8 cellular contexts compared by ENCODE assay signal in the genomic region with DNA sequence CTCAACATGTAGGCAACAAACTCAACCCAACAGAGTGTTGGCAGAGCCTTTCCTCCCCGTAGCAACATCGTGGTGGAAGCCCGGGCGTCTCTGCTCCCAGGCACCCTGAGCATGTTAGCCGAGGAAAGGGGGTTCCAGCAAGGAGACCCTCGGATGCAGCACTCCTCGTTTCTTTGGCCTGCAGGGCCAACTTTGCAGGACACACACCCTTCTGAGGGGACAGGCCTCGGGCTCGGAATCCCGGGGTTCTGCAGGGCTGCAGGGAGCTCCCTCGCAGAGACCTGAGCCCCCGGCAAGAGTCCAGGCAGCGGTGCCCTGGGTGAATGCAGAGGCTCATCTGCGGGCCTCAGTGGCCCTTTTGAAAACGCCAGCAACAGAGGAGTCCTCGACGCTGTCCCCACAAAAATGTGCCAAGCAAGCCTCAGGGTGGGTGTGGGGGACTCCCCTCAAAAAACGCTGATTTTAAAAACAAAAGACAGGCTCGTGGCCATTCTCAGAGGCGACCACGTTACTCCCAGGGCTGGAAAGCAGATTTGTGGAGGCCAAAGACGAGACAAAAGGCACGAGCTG. TPM values are rescaled to one million over a fixed set of nuclear protein-coding genes. Genes with fewer than 3 reads are reported as not detected.
DNase-seq lines count a peak whose midpoint lies in the region; ATAC-seq and TF ChIP-seq lines count a peak whose summit lies in the region.

No MANE protein-coding gene starts in this region.

- H3K36me3 ChIP-seq in SJSA1: peaks cover 18% of the 10 kb centered on the region

- no peaks in the 10 kb centered on the region for H3K27me3 ChIP-seq in SJSA1 (replicated peaks)

- peak; percentile 6 for DNase-seq in EL
- DNase-seq in SJSA1 (ENCODE audit: low read depth in 1 of 2, low spot score in 2 of 2): peak in 1 of 2 experiments; percentile 60
- DNase-seq in epithelial cell of esophagus (ENCODE audit: low read depth): no peak
- no peak for DNase-seq in naive B cell
- no peak for DNase-seq in dedifferentiated amniotic fluid mesenchymal stem cell (ENCODE audit: extremely low spot score)
- DNase-seq in stimulated activated CD4-positive, alpha-beta T cell treated with anti-CD3 and anti-CD28 coated beads, Interleukin-4, amount 100 ng/mL, for 24 hours: no peak
- DNase-seq in stimulated activated CD4-positive, alpha-beta T cell treated with anti-CD3 and anti-CD28 coated beads, Interleukin-2, amount 100 ng/mL, for 48 hours: no peak
- no peak for DNase-seq in NCI-H345 (lab: John Stamatoyannopoulos, UW)

- peaks cover 0 to 6% of the 10 kb centered on the region in 2 donors for H3K36me3 Mint-ChIP-seq in naive B cell

- H3K4me1 ChIP-seq in SJSA1 (replicated peaks): peaks cover 22% of the 10 kb centered on the region

- peak overlapping the region; percentile 84 for H3K4me3 ChIP-seq in SJSA1
- H3K4me3 ChIP-seq in epithelial cell of esophagus (ENCODE audit: low read length): peak overlapping the region; percentile 51

- peak overlapping the region in 2 of 6 donors; percentile 27 to 75 for H3K27ac Mint-ChIP-seq in naive B cell

- H3K9me3 ChIP-seq in SJSA1 (replicated peaks): no peaks in the 10 kb centered on the region

- peaks cover 0 to 11% (median 8%) of the 10 kb centered on the region in 3 donors for H3K4me1 Mint-ChIP-seq in naive B cell

- ATAC-seq in naive B cell (ENCODE audit: low read depth in 2 of 2): no peak

- H3K4me3 Mint-ChIP-seq in naive B cell: peak overlapping the region; percentile 50 to 84 (median 70)

- H3K27ac ChIP-seq in SJSA1: peak overlapping the region; percentile 76

- H3K9me3 Mint-ChIP-seq in naive B cell: peaks cover 0 to 5% (median 0%) of the 10 kb centered on the region in 7 donors

- peaks cover 45 to 79% (median 62%) of the 10 kb centered on the region in 3 donors for H3K27me3 Mint-ChIP-seq in naive B cell

- no peak for TF ChIP-seq CTCF in epithelial cell of esophagus (IDR thresholded peaks at IDR 0.05; ENCODE audit: insufficient read depth, low read depth, low read length, missing control alignments)

RNA-seq across cellular contexts. Expression of a gene that starts 1.4 kb away (rescaled TPM):
- total RNA-seq in SJSA1 (2014; rRNA removed; shearing (Covaris generic)): 47.6 and 60.3 TPM in 2 replicates
- polyA plus RNA-seq in naive B cell (ENCODE audit: low read depth in 6 of 6): under 1 TPM in 3 of 6 donors, not detected in 3; 0.05 to 0.86 (median 0.31) TPM
